8 cellular contexts compared by ENCODE assay signal in genomic region chr10:73991846-73992245, GRCh38. TPM values are rescaled to one million over a fixed set of nuclear protein-coding genes. Genes with fewer than 3 reads are reported as not detected.
DNase-seq lines count a peak whose midpoint lies in the region; ATAC-seq lines count a peak whose summit lies in the region.

No MANE protein-coding gene starts in this region.

- peak; percentile 70 to 72 for DNase-seq in activated CD4-positive, alpha-beta T cell treated with anti-CD3 and anti-CD28 coated beads, Interleukin-2, amount 50 U/mL, for 4 hours
- DNase-seq in immature natural killer cell (peak; percentile 77 to 84 (median 83)), islet precursor cell (no peak), NCI-H1092 (lab: John Stamatoyannopoulos, UW) (no peak), NCI-H1694 treated with DMSO at 0.1 percent for 48 hours (lab: John Stamatoyannopoulos, UW) (no peak)
- peak; percentile 75 for DNase-seq in stimulated activated naive CD4-positive, alpha-beta T cell treated with Interleukin-2 at 50 U/mL for 16 hours (lab: John Stamatoyannopoulos, UW)

- ATAC-seq in GM18519 (IDR thresholded peaks at IDR 0.05; ENCODE audit: low FRiP score, unreplicated experiment) = no peak

- peak overlapping the region; percentile 1 to 88 (median 56) for H3K4me3 Mint-ChIP-seq in IgD-negative memory B cell
- H3K4me3 Mint-ChIP-seq in immature natural killer cell = peak overlapping the region; percentile 40 to 71 (median 64)

- H3K9me3 Mint-ChIP-seq in IgD-negative memory B cell (peaks cover 0 to 2% (median 0%) of the 10 kb centered on the region in 3 donors), immature natural killer cell (no peaks in the 10 kb centered on the region)

- peaks cover 19 to 35% (median 27%) of the 10 kb centered on the region in 3 donors for H3K4me1 Mint-ChIP-seq in IgD-negative memory B cell
- peaks cover 44 to 61% of the 10 kb centered on the region in 2 donors for H3K4me1 Mint-ChIP-seq in immature natural killer cell

- H3K27me3 Mint-ChIP-seq in IgD-negative memory B cell (no peaks in the 10 kb centered on the region), immature natural killer cell (ENCODE audit: low read depth in 3 of 3) (peaks cover 0 to 11% (median 3%) of the 10 kb centered on the region in 3 donors)

- H3K36me3 Mint-ChIP-seq in IgD-negative memory B cell = peaks cover 3% of the 10 kb centered on the region
- no peaks in the 10 kb centered on the region for H3K36me3 Mint-ChIP-seq in immature natural killer cell

- H3K27ac Mint-ChIP-seq in IgD-negative memory B cell (peak overlapping the region; percentile 15 to 47 (median 21)), immature natural killer cell (peak overlapping the region; percentile 64 to 96 (median 85))

RNA-seq across cellular contexts. Expression of gene VCL, which starts 6.1 kb away (rescaled TPM):
- 44.2 TPM for polyA plus RNA-seq in IgD-negative memory B cell
- polyA plus RNA-seq in immature natural killer cell = 10 to 100 TPM; 38.6 to 95.0 (median 55.9) TPM

Comparison
In these comparisons a context has a peak if more than half of its experiments do, and no peak if none do; other contexts are left out.
1. DNase-seq: peak in activated CD4-positive, alpha-beta T cell treated with anti-CD3 and anti-CD28 coated beads, Interleukin-2, amount 50 U/mL, for 4 hours (2 of 2), immature natural killer cell (3 of 3) and stimulated activated naive CD4-positive, alpha-beta T cell treated with Interleukin-2 at 50 U/mL for 16 hours (single experiment); none in islet precursor cell (single experiment), NCI-H1092 (single experiment) and NCI-H1694 treated with DMSO at 0.1 percent for 48 hours (single experiment).